ENCODE assay signal across 8 cellular contexts in the genomic region with DNA sequence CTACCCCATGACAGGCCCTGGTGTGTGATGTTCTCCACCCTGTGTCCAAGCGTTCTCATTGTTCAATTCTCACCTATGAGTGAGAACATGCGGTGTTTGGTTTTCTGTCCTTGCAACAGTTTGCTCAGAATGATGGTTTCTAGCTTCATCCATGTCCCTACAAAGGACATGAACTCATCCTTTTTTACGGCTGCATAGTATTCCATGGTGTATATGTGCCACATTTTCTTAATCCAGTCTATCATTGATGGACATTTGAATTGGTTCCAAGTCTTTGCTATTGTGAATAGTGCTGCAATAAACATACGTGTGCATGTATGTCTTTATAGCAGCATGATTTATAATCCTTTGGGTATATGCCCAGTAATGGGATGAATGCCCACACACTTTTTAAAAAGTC. TPM values are rescaled to one million over a fixed set of nuclear protein-coding genes. Genes with fewer than 3 reads are reported as not detected.
DNase-seq lines count a peak whose midpoint lies in the region; ATAC-seq, FAIRE-seq and TF ChIP-seq lines count a peak whose summit lies in the region.
"Not testable (repeated sequence)": the region's sequence is repeated elsewhere in the genome, so short reads cannot be mapped to it uniquely, and the experiment has no call there.

No MANE protein-coding gene starts in this region.

- TF ChIP-seq CTCF in CD4-positive, alpha-beta T cell (IDR thresholded peaks at IDR 0.05); KMS-11 (conservative IDR thresholded peaks at IDR 0.05; ENCODE audit: low read depth, low read length); K562 (IDR thresholded peaks at IDR 0.05 in 2 of 3, conservative IDR thresholded peaks at IDR 0.05 in 1 of 3; ENCODE audit: insufficient read depth in 2 of 3, low read depth in 1 of 3, low read length in 3 of 3); left ventricle myocardium inferior (IDR thresholded peaks at IDR 0.05; ENCODE audit: borderline replicate concordance); mesothelial cell of epicardium (IDR thresholded peaks at IDR 0.05; ENCODE audit: unreplicated experiment); upper lobe of right lung (IDR thresholded peaks at IDR 0.05): not testable (repeated sequence)

- H4K20me1 ChIP-seq in KMS-11 (ENCODE audit: insufficient read depth) = peaks cover 40% of the 10 kb centered on the region
- H4K20me1 ChIP-seq in K562 (replicated peaks; ENCODE audit: control insufficient read depth, insufficient read depth, low read length) = not testable (repeated sequence)

- in situ Hi-C loops in K562 (cut with MboI) = not testable (repeated sequence)

- FAIRE-seq in K562 (lab: Jason Lieb, UNC) = not testable (repeated sequence)

- peak overlapping the region; percentile 96; the same call in 1 of the 2 replicates for H3K9ac ChIP-seq in KMS-11
- not testable (repeated sequence) for H3K9ac ChIP-seq in K562 (ENCODE audit: insufficient read depth in 1 of 2, low read depth in 2 of 2, low read length in 2 of 2)

- intact Hi-C loops in CD4-positive, alpha-beta T cell (cut with DNase I, micrococcal nuclease) = loop anchor here (2.0 to 10.0 kb wide), 4 partner anchors 156 to 1184 kb away; a partner anchor contains a TSS
- intact Hi-C loops in activated CD4-positive, alpha-beta T cell treated with anti-CD3 and anti-CD28 coated beads, Interleukin-2, amount 10 ng/mL, durations not matched to agents 24 days and 14 days (cut with micrococcal nuclease) = loop anchor here (5.0 to 10.0 kb wide), 3 partner anchors 104 to 1184 kb away; a partner anchor contains a TSS
- intact Hi-C loops in activated T-helper 2 cell treated with anti-CD3 and anti-CD28 coated beads, Interferon-gamma antibody, Interleukin-2, Interleukin-4, amounts not matched to agents 10 μg/mL and 5 μg/mL and 100 μg/mL, durations not matched to agents 14 hours and 24 hours and 36 hours (cut with micrococcal nuclease) = loop anchor here (5.0 kb wide), 1 partner anchor 211 kb away; no protein-coding TSS in a partner anchor
- intact Hi-C loops in K562 (cut with micrococcal nuclease) = loop anchor here (5.0 kb wide), 1 partner anchor 46 kb away; no protein-coding TSS in a partner anchor
- intact Hi-C loops in left ventricle myocardium inferior (cut with micrococcal nuclease); upper lobe of right lung (cut with DNase I): not testable (repeated sequence)

- not testable (repeated sequence) for DNase-seq in CD4-positive, alpha-beta T cell; activated CD4-positive, alpha-beta T cell treated with anti-CD3 and anti-CD28 coated beads, Interleukin-2, amount 10 ng/mL, durations not matched to agents 24 days and 14 days; activated T-helper 2 cell treated with anti-CD3 and anti-CD28 coated beads, Interferon-gamma antibody, Interleukin-2, Interleukin-4, amounts not matched to agents 10 μg/mL and 5 μg/mL and 100 μg/mL, durations not matched to agents 14 hours and 24 hours and 36 hours (ENCODE audit: low spot score); K562 (ENCODE audit: extremely low read depth in 1 of 4, low spot score in 3 of 4); left ventricle myocardium inferior; mesothelial cell of epicardium (ENCODE audit: low spot score in 2 of 2, unreplicated experiment in 2 of 2); upper lobe of right lung

- peak overlapping the region; percentile 96 for H3K4me2 ChIP-seq in KMS-11
- H3K4me2 ChIP-seq in K562 (ENCODE audit: insufficient read depth, low read length) = not testable (repeated sequence)

- CTCF ChIA-PET in CD4-positive, alpha-beta T cell (lab: Charles Lee) = interaction anchor here (1.2 to 2.1 kb wide), 2 partner anchors 11 to 13 kb away, joined by 5 to 9 read pairs; no protein-coding TSS in a partner anchor
- CTCF ChIA-PET in K562 (lab: Yijun Ruan, JAX; ENCODE audit: low intra/inter-chr PET ratio) = not testable (repeated sequence)

- TF ChIP-seq EP300 in K562 (IDR thresholded peaks at IDR 0.05; ENCODE audit: low read length) = not testable (repeated sequence)

- TF ChIP-seq POLR2A in K562 (conservative IDR thresholded peaks at IDR 0.05) = not testable (repeated sequence)

- not testable (repeated sequence) for ATAC-seq in CD4-positive, alpha-beta T cell (ENCODE audit: poor library complexity); K562; upper lobe of right lung

- H3K9me3 Mint-ChIP-seq in CD4-positive, alpha-beta T cell; activated CD4-positive, alpha-beta T cell treated with anti-CD3 and anti-CD28 coated beads, Interleukin-2, amount 10 ng/mL, durations not matched to agents 24 days and 14 days; activated T-helper 2 cell treated with anti-CD3 and anti-CD28 coated beads, Interferon-gamma antibody, Interleukin-2, Interleukin-4, amounts not matched to agents 10 μg/mL and 5 μg/mL and 100 μg/mL, durations not matched to agents 14 hours and 24 hours and 36 hours: not testable (repeated sequence)
- peaks cover 13% of the 10 kb centered on the region for H3K9me3 Mint-ChIP-seq in mesothelial cell of epicardium

- peaks cover 94% of the 10 kb centered on the region for H3K36me3 Mint-ChIP-seq in CD4-positive, alpha-beta T cell (ENCODE audit: low read depth)
- H3K36me3 Mint-ChIP-seq in activated CD4-positive, alpha-beta T cell treated with anti-CD3 and anti-CD28 coated beads, Interleukin-2, amount 10 ng/mL, durations not matched to agents 24 days and 14 days (ENCODE audit: low read depth) = peaks cover 42% of the 10 kb centered on the region
- peaks cover 79% of the 10 kb centered on the region for H3K36me3 Mint-ChIP-seq in activated T-helper 2 cell treated with anti-CD3 and anti-CD28 coated beads, Interferon-gamma antibody, Interleukin-2, Interleukin-4, amounts not matched to agents 10 μg/mL and 5 μg/mL and 100 μg/mL, durations not matched to agents 14 hours and 24 hours and 36 hours (ENCODE audit: low read depth)
- H3K36me3 Mint-ChIP-seq in mesothelial cell of epicardium = peaks cover 17% of the 10 kb centered on the region

- POLR2A ChIA-PET in CD4-positive, alpha-beta T cell (lab: Charles Lee) = interaction anchor here (0.6 to 8.7 kb wide), 8 partner anchors 21 to 210 kb away, joined by 3 to 114 read pairs (median 6); no protein-coding TSS in a partner anchor
- POLR2A ChIA-PET in K562 (lab: Yijun Ruan, JAX) = interaction anchor here (1.0 to 1.6 kb wide), 2 partner anchors 8 to 10 kb away, joined by 4 to 7 read pairs; no protein-coding TSS in a partner anchor

- H3K27ac Mint-ChIP-seq in CD4-positive, alpha-beta T cell = peak overlapping the region; percentile 94
- not testable (repeated sequence) for H3K27ac Mint-ChIP-seq in activated CD4-positive, alpha-beta T cell treated with anti-CD3 and anti-CD28 coated beads, Interleukin-2, amount 10 ng/mL, durations not matched to agents 24 days and 14 days; activated T-helper 2 cell treated with anti-CD3 and anti-CD28 coated beads, Interferon-gamma antibody, Interleukin-2, Interleukin-4, amounts not matched to agents 10 μg/mL and 5 μg/mL and 100 μg/mL, durations not matched to agents 14 hours and 24 hours and 36 hours
- peak overlapping the region; percentile 78 for H3K27ac Mint-ChIP-seq in mesothelial cell of epicardium

- 100% methylated on average over 1 of the region's 4 CpGs for WGBS in K562 (ENCODE audit: insufficient coverage, low coverage, missing lambda C conversion rate)

- H3K4me3 Mint-ChIP-seq in CD4-positive, alpha-beta T cell = peak overlapping the region; percentile 97
- H3K4me3 Mint-ChIP-seq in activated CD4-positive, alpha-beta T cell treated with anti-CD3 and anti-CD28 coated beads, Interleukin-2, amount 10 ng/mL, durations not matched to agents 24 days and 14 days = peak overlapping the region; percentile 93
- H3K4me3 Mint-ChIP-seq in activated T-helper 2 cell treated with anti-CD3 and anti-CD28 coated beads, Interferon-gamma antibody, Interleukin-2, Interleukin-4, amounts not matched to agents 10 μg/mL and 5 μg/mL and 100 μg/mL, durations not matched to agents 14 hours and 24 hours and 36 hours (ENCODE audit: low read depth) = peak overlapping the region; percentile 95
- peak overlapping the region; percentile 90 for H3K4me3 Mint-ChIP-seq in mesothelial cell of epicardium

- not testable (repeated sequence) for H3K4me3 ChIP-seq in KMS-11 (IDR thresholded peaks at IDR 0.05; ENCODE audit: insufficient read depth, low read depth, low read length); K562
- H3K4me3 ChIP-seq in left ventricle myocardium inferior (peak overlapping the region; percentile 78), upper lobe of right lung (peak overlapping the region; percentile 65)

- peaks cover 64% of the 10 kb centered on the region for H3K4me1 ChIP-seq in KMS-11 (ENCODE audit: low read depth, poor library complexity, severe bottlenecking)
- H3K4me1 ChIP-seq in K562 (replicated peaks in 1 of 2; ENCODE audit: control insufficient read depth in 2 of 2, insufficient read depth in 2 of 2, low read length in 2 of 2) = peaks cover 7 to 16% of the 10 kb centered on the region in 2 experiments; a peak in 3 of 5 replicates
- H3K4me1 ChIP-seq in left ventricle myocardium inferior = peaks cover 87% of the 10 kb centered on the region
- H3K4me1 ChIP-seq in upper lobe of right lung = peaks cover 30% of the 10 kb centered on the region

- peak overlapping the region; percentile 99 for H3K27ac ChIP-seq in CD4-positive, alpha-beta T cell (ENCODE audit: low read depth, low read length)
- H3K27ac ChIP-seq in KMS-11 (peak overlapping the region; percentile 88), left ventricle myocardium inferior (replicated peaks) (peak overlapping the region; percentile 98)
- H3K27ac ChIP-seq in K562 (ENCODE audit: extremely low read depth, low read depth, low read length); upper lobe of right lung: not testable (repeated sequence)

- BruUV-seq in K562 (replicated peaks; lab: Mats Ljungman, UMichigan) = not testable (repeated sequence)

- peaks cover 72% of the 10 kb centered on the region for H3K4me1 Mint-ChIP-seq in CD4-positive, alpha-beta T cell (ENCODE audit: low read depth)
- peaks cover 62% of the 10 kb centered on the region for H3K4me1 Mint-ChIP-seq in activated CD4-positive, alpha-beta T cell treated with anti-CD3 and anti-CD28 coated beads, Interleukin-2, amount 10 ng/mL, durations not matched to agents 24 days and 14 days
- peaks cover 58% of the 10 kb centered on the region for H3K4me1 Mint-ChIP-seq in activated T-helper 2 cell treated with anti-CD3 and anti-CD28 coated beads, Interferon-gamma antibody, Interleukin-2, Interleukin-4, amounts not matched to agents 10 μg/mL and 5 μg/mL and 100 μg/mL, durations not matched to agents 14 hours and 24 hours and 36 hours (ENCODE audit: low read depth)
- H3K4me1 Mint-ChIP-seq in mesothelial cell of epicardium = peaks cover 42% of the 10 kb centered on the region

- H3K27me3 ChIP-seq in CD4-positive, alpha-beta T cell (ENCODE audit: control insufficient read depth, insufficient read depth, low read length); KMS-11 (ENCODE audit: insufficient read depth, low read depth); K562 (ENCODE audit: control insufficient read depth in 2 of 2, insufficient read depth in 2 of 2, low read length in 2 of 2); left ventricle myocardium inferior (ENCODE audit: low read depth); upper lobe of right lung: not testable (repeated sequence)

- H3K79me2 ChIP-seq in KMS-11 (ENCODE audit: insufficient read depth, low read depth) (peaks cover 97% of the 10 kb centered on the region), K562 (ENCODE audit: control insufficient read depth, insufficient read depth, low read length) (peaks cover 75% of the 10 kb centered on the region)

- not testable (repeated sequence) for H2AFZ ChIP-seq in KMS-11 (ENCODE audit: low read depth); K562 (ENCODE audit: low read depth, low read length)

- TF ChIP-seq RAD21 in K562 (CRISPR knock-in tag; conservative IDR thresholded peaks at IDR 0.05 in 1 of 2, IDR thresholded peaks at IDR 0.05 in 1 of 2) = not testable (repeated sequence)

- H3K36me3 ChIP-seq in KMS-11 (ENCODE audit: insufficient read depth) (peaks cover 55% of the 10 kb centered on the region; the same call in 1 of the 2 replicates), left ventricle myocardium inferior (peaks cover 11% of the 10 kb centered on the region), upper lobe of right lung (peaks cover 11% of the 10 kb centered on the region)
- H3K36me3 ChIP-seq in K562 (ENCODE audit: control insufficient read depth, insufficient read depth, low read length) = not testable (repeated sequence)

- not testable (repeated sequence) for H3K9me3 ChIP-seq in CD4-positive, alpha-beta T cell (ENCODE audit: control insufficient read depth, low read length); K562 (replicated peaks; ENCODE audit: control insufficient read depth, insufficient read depth, low read depth, low read length); left ventricle myocardium inferior (replicated peaks); upper lobe of right lung

- not testable (repeated sequence) for H3K9me1 ChIP-seq in K562 (ENCODE audit: control insufficient read depth, insufficient read depth, low read length)

- H3K27me3 Mint-ChIP-seq in CD4-positive, alpha-beta T cell; activated CD4-positive, alpha-beta T cell treated with anti-CD3 and anti-CD28 coated beads, Interleukin-2, amount 10 ng/mL, durations not matched to agents 24 days and 14 days; activated T-helper 2 cell treated with anti-CD3 and anti-CD28 coated beads, Interferon-gamma antibody, Interleukin-2, Interleukin-4, amounts not matched to agents 10 μg/mL and 5 μg/mL and 100 μg/mL, durations not matched to agents 14 hours and 24 hours and 36 hours (ENCODE audit: low read depth); mesothelial cell of epicardium (ENCODE audit: low read depth): not testable (repeated sequence)

RNA-seq across cellular contexts. Expression of a gene that starts 3.9 kb away (rescaled TPM):
- 100 to 1,000 TPM; 377 to 404 TPM for total RNA-seq in CD4-positive, alpha-beta T cell
- 65.1 and 68.2 TPM in 2 replicates for total RNA-seq in activated CD4-positive, alpha-beta T cell treated with anti-CD3 and anti-CD28 coated beads, Interleukin-2, amount 10 ng/mL, durations not matched to agents 24 days and 14 days
- 56.2 and 67.2 TPM in 2 replicates for total RNA-seq in activated T-helper 2 cell treated with anti-CD3 and anti-CD28 coated beads, Interferon-gamma antibody, Interleukin-2, Interleukin-4, amounts not matched to agents 10 μg/mL and 5 μg/mL and 100 μg/mL, durations not matched to agents 14 hours and 24 hours and 36 hours
- total RNA-seq in K562 (2011; cell fraction: chromatin; rRNA removed; ENCODE audit: low replicate concordance) = 26.8 and 77.1 TPM in 2 replicates
- 10.4 and 21.0 TPM in 2 replicates for total RNA-seq in K562 (2011; cell fraction: nucleolus; rRNA removed)
- 19.9 and 23.6 TPM in 2 replicates for total RNA-seq in K562 (2011; cell fraction: nucleoplasm; rRNA removed)
- total RNA-seq in K562 (2014; rRNA removed) (7.9 and 8.5 TPM in 2 replicates), K562 (2014; rRNA removed; fragmentation: Illumina TruSeq; extraction: Trizol) (14.6 and 18.5 TPM in 2 replicates), K562 (2015; rRNA removed; fragmentation: Illumina TruSeq; extraction: Trizol) (14.4 and 16.2 TPM in 2 replicates), K562 (2021) (17.7 and 18.2 TPM in 2 replicates), left ventricle myocardium inferior (125 TPM), mesothelial cell of epicardium (373 to 381 TPM (median 374 TPM) in 3 replicates), upper lobe of right lung (435 TPM)
- polyA plus RNA-seq in K562 (2011; rRNA removed) (16.7 and 27.0 TPM in 2 replicates), K562 (2014; fragmentation: Illumina TruSeq; extraction: Trizol) (7.9 and 11.0 TPM in 2 replicates), K562 (2014; fragmentation: Nextera tagmentation; extraction: Ambion mirVana) (1 to 10 TPM; 2.0 to 2.3 TPM), K562 (2014; rRNA removed) (4.5 and 5.3 TPM in 2 replicates)
- polyA plus RNA-seq in K562 (2011; cell fraction: cytosol; rRNA removed) = 5.8 and 7.8 TPM in 2 replicates
- polyA plus RNA-seq in K562 (2011; cell fraction: nucleus; rRNA removed) = 20.0 and 24.0 TPM in 2 replicates
- 7.3 and 7.8 TPM in 2 replicates for polyA plus RNA-seq in K562 (2012)
- 98.7 and 113 TPM in 2 replicates for polyA minus RNA-seq in K562 (2011; rRNA and poly(A)+ RNA removed)
- 12.9 and 37.6 TPM in 2 replicates for polyA minus RNA-seq in K562 (2011; cell fraction: cytosol; rRNA and poly(A)+ RNA removed)
- 15.9 and 33.5 TPM in 2 replicates for polyA minus RNA-seq in K562 (2011; cell fraction: nucleus; rRNA and poly(A)+ RNA removed)
